ENCODE assay signal across 12 cellular contexts in the genomic region with DNA sequence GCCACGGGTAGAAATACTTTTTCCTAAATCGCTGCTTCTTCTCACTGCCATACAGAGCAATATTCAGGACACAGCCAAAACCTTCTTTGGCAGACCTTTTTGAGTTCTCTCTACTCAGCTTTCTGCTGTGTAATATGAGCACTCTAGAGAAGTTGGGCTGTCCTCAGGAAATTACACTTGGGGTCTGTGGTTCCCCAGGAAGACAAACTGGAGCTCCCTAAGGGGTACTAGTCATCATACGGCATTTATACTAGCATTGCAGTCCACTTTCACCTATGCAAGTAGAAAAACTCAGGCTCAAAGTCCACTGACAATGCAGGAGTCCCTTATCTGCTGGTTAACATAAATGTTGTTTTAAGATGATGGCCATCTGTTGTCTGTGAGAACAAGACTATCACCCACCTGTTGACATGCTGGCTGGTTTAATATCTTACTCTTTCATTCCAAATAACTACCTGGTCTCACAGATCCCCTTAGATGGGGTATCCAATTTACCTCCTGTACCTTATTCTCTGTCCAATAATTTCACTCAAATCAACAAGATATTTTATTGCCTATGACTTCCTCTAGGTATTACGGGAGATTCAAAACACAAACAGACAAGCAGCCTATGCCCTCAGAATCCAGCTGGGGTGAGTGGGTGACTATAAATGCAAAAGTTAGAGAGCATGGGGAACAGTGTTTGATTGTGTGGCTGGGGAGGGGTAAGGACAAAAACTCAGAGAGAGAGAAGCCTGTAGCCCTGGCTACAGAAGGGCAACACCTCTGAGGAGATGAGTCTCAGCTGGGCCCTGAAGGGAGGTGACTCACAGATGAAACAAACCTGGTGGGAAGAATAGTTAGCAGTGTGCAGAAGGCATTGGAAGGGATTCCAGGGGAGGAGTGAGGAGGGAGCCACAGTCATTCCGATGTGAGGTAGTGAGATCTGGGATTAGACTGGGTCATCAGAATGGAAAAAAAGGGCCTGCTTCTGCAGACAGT. TPM values are rescaled to one million over a fixed set of nuclear protein-coding genes. Genes with fewer than 3 reads are reported as not detected.
DNase-seq lines count a peak whose midpoint lies in the region; ATAC-seq, FAIRE-seq and TF ChIP-seq lines count a peak whose summit lies in the region.
"Had no signal": no experiment of that assay in that cellular context is flagged by ENCODE, and none has a peak within 500 bp of the region (broad histone marks: within the 10 kb centered on the region; RNA-seq: fewer than 3 reads in every experiment).

No MANE protein-coding gene starts in this region.

- H3K4me2 ChIP-seq in A549, result no peak overlapping the region
- peak overlapping the region; percentile 55 for H3K4me2 ChIP-seq in hepatocyte
- no peak overlapping the region for H3K4me2 ChIP-seq in H9 (ENCODE audit: insufficient read depth, insufficient read length, low read length)

- no peak overlapping the region for H3K4me3 ChIP-seq in A549
- no peak overlapping the region for H3K4me3 ChIP-seq in hepatocyte
- H3K4me3 ChIP-seq: thoracic aorta had no signal

- H4K91ac ChIP-seq in H9 (ENCODE audit: insufficient read length, low read depth, low read length), result no peak overlapping the region

- peaks cover 0 to 3% of the 10 kb centered on the region in 2 experiments; a peak in 2 of 5 replicates for H3K9me3 Mint-ChIP-seq in H9
- H3K9me3 Mint-ChIP-seq: activated T-cell treated with anti-CD3 and anti-CD28 coated beads, Interleukin-2, amount 50 U/mL, for 72 hours had no signal

- no peak overlapping the region for H2BK15ac ChIP-seq in H9 (ENCODE audit: low read depth, low read length)

- H3K23ac ChIP-seq in H9 (ENCODE audit: insufficient read length, low read depth, low read length), result no peak overlapping the region

- H3K79me1 ChIP-seq in H9 (ENCODE audit: insufficient read depth, low read depth, low read length, poor library complexity, severe bottlenecking), result no peaks in the 10 kb centered on the region

- H3K18ac ChIP-seq in H9 (ENCODE audit: insufficient read length, low read depth, low read length), result no peak overlapping the region

- TF ChIP-seq EP300 in A549 (IDR thresholded peaks at IDR 0.05), result no peak

- H3K36me3 ChIP-seq in hepatocyte (replicated peaks; ENCODE audit: insufficient read depth, low read depth), result no peaks in the 10 kb centered on the region
- H3K36me3 ChIP-seq: thoracic aorta had no signal

- H3K14ac ChIP-seq in H9 (ENCODE audit: insufficient read depth, low read length), result no peak overlapping the region

- no peak overlapping the region for H3T11ph ChIP-seq in H9 (ENCODE audit: low read length)

- H3K36me3 Mint-ChIP-seq in H9 (ENCODE audit: insufficient read depth in 1 of 3, low read depth in 3 of 3), result no peaks in the 10 kb centered on the region

- ATAC-seq in A549 (peak; percentile 51 to 71; a peak in 5 of 6 replicates), HG03571 (IDR thresholded peaks at IDR 0.05; ENCODE audit: unreplicated experiment) (no peak)

- no peak overlapping the region for H3K4me3 Mint-ChIP-seq in H9
- H3K4me3 Mint-ChIP-seq: nephron progenitor cell had no signal

- CTCF ChIA-PET in A549 (lab: Yijun Ruan, JAX), result no interaction called here

- H3K4me1 Mint-ChIP-seq in H9, result peaks cover 11 to 12% of the 10 kb centered on the region in 2 experiments

- TF ChIP-seq CTCF in A549 (IDR thresholded peaks at IDR 0.05) (no peak), hepatocyte (IDR thresholded peaks at IDR 0.05; ENCODE audit: poor library complexity) (no peak), H9 (conservative IDR thresholded peaks at IDR 0.05) (no peak)

- no peak overlapping the region for H2AK5ac ChIP-seq in H9 (ENCODE audit: insufficient read length, low read length)

- H3K27ac ChIP-seq in A549 (no peak overlapping the region), hepatocyte (no peak overlapping the region), H9 (ENCODE audit: insufficient read length, low read depth, low read length) (no peak overlapping the region)
- H3K27ac ChIP-seq: thoracic aorta had no signal

- H2BK5ac ChIP-seq in H9 (ENCODE audit: insufficient read length, low read length), result no peak overlapping the region

- no peak overlapping the region for H3K9ac ChIP-seq in H9 (ENCODE audit: extremely low read depth, insufficient read length, low read length)

- H3K4ac ChIP-seq in H9 (ENCODE audit: low read depth, low read length), result no peak overlapping the region

- POLR2A ChIA-PET in A549 (lab: Yijun Ruan, JAX), result no interaction called here

- H3K27me3 Mint-ChIP-seq in H9 (ENCODE audit: low read depth), result no peaks in the 10 kb centered on the region; the same call in 1 of the 2 replicates

- H2BK20ac ChIP-seq in H9 (ENCODE audit: low read depth, low read length, poor library complexity, severe bottlenecking), result no peak overlapping the region

- H4K20me1 ChIP-seq in hepatocyte (ENCODE audit: insufficient read depth, poor library complexity, severe bottlenecking) (no peaks in the 10 kb centered on the region), H9 (ENCODE audit: control insufficient read depth, insufficient read depth, insufficient read length) (no peaks in the 10 kb centered on the region)

- TF ChIP-seq RAD21 in A549 (conservative IDR thresholded peaks at IDR 0.05 in 1 of 2, IDR thresholded peaks at IDR 0.05 in 1 of 2), result no peak

- WGBS in A549 (ENCODE audit: missing lambda C conversion rate), result 37% methylated on average over 5 of the region's 5 CpGs
- WGBS in hepatocyte (ENCODE audit: low lambda C conversion rate, missing lambda C conversion rate), result 38% methylated on average over 5 of the region's 5 CpGs
- no CpG with 5 or more reads among the region's 5 CpGs for WGBS in H9 (ENCODE audit: extremely low coverage, insufficient read length, low lambda C conversion rate)

- no peak overlapping the region for H4K5ac ChIP-seq in H9 (ENCODE audit: insufficient read length, low read depth, low read length)

- no peaks in the 10 kb centered on the region for H3K27me3 ChIP-seq in hepatocyte
- no peaks in the 10 kb centered on the region for H3K27me3 ChIP-seq in H9 (ENCODE audit: insufficient read depth, low read length)

- no peaks in the 10 kb centered on the region for H3K23me2 ChIP-seq in H9 (ENCODE audit: insufficient read length, low read depth, low read length, poor library complexity, severe bottlenecking)

- no peak overlapping the region for H4K8ac ChIP-seq in H9 (replicated peaks; ENCODE audit: insufficient read length, low read depth, low read length)

- H2BK12ac ChIP-seq in H9 (ENCODE audit: insufficient read length, low read depth, low read length), result no peak overlapping the region

- no peak overlapping the region for H2AFZ ChIP-seq in hepatocyte
- no peak overlapping the region for H2AFZ ChIP-seq in H9 (ENCODE audit: low read length)

- no peaks in the 10 kb centered on the region for H3K79me2 ChIP-seq in hepatocyte
- H3K79me2 ChIP-seq in H9 (ENCODE audit: insufficient read depth, low read length), result no peaks in the 10 kb centered on the region

- H3K9me3 ChIP-seq in A549, result no peaks in the 10 kb centered on the region
- H3K9me3 ChIP-seq in hepatocyte (ENCODE audit: low read depth), result no peaks in the 10 kb centered on the region
- no peaks in the 10 kb centered on the region for H3K9me3 ChIP-seq in H9 (ENCODE audit: control insufficient read depth, low read depth, low read length)
- H3K9me3 ChIP-seq: thoracic aorta had no signal

- DNase-seq in A549 (ENCODE audit: low read depth in 1 of 2, low spot score in 1 of 2) (peak in 1 of 2 experiments; percentile 22), GF-D8 (lab: John Stamatoyannopoulos, UW) (peak; percentile 74), T1000 (lab: John Stamatoyannopoulos, UW) (peak; percentile 3), hepatocyte (ENCODE audit: low spot score) (peak; percentile 33), H9 (no peak), ACHN (no peak), NCI-H1105 treated with DMSO at 0.1 percent for 48 hours (lab: John Stamatoyannopoulos, UW) (no peak)
- DNase-seq: activated T-cell treated with anti-CD3 and anti-CD28 coated beads, Interleukin-2, amount 50 U/mL, for 72 hours; DMS153; nephron progenitor cell had no signal

- FAIRE-seq in A549 (lab: Jason Lieb, UNC), result no peak

- H3K9me2 ChIP-seq in hepatocyte (replicated peaks; ENCODE audit: insufficient read depth), result no peaks in the 10 kb centered on the region

- H3K56ac ChIP-seq in H9 (ENCODE audit: insufficient read length, low read depth, low read length), result no peak overlapping the region

- H3K27ac Mint-ChIP-seq in H9, result no peak overlapping the region
- H3K27ac Mint-ChIP-seq: activated T-cell treated with anti-CD3 and anti-CD28 coated beads, Interleukin-2, amount 50 U/mL, for 72 hours; nephron progenitor cell had no signal

- H2BK120ac ChIP-seq in H9 (ENCODE audit: low read depth, low read length, poor library complexity, severe bottlenecking), result no peak overlapping the region

- no peaks in the 10 kb centered on the region for H3K4me1 ChIP-seq in A549
- peaks cover 7% of the 10 kb centered on the region for H3K4me1 ChIP-seq in hepatocyte (ENCODE audit: insufficient read depth)
- no peaks in the 10 kb centered on the region for H3K4me1 ChIP-seq in H9 (ENCODE audit: insufficient read depth, low read length)

- in situ Hi-C loops in ACHN (cut with HindIII; ENCODE audit: low pct_ligation_motif_present, low pct_unique_long_range_greater_than_20kb, low sequenced_read_pairs), result no loop called here

- TF ChIP-seq POLR2A in A549 (IDR thresholded peaks at IDR 0.05; ENCODE audit: low read length), result no peak

TF ChIP-seq in A549, 52 proteins besides CTCF, POLR2A, EP300 and RAD21 (continues in another document):
- TF ChIP-seq FOXS1 (CRISPR knock-in tag; IDR thresholded peaks at IDR 0.05) (no peak), RCOR1 (IDR thresholded peaks at IDR 0.05; ENCODE audit: low read depth, low read length) (no peak)

RNA-seq across cellular contexts. Expression of gene DOCK8, which starts 10.2 kb away (rescaled TPM):
- 0.68 and 0.83 TPM in 2 replicates for polyA plus RNA-seq in A549 (2011; rRNA removed)
- polyA plus RNA-seq in A549 (2012; cell fraction: cytosol; rRNA removed), result 0.11 and 0.17 TPM in 2 replicates
- 0.12 and 0.18 TPM in 2 replicates for polyA plus RNA-seq in A549 (2012; cell fraction: nucleus; rRNA removed)
- polyA plus RNA-seq in A549 (2017; fragmentation: RNase III; extraction: RNeasy Plus Mini Kit Qiagen cat#74134 plus additional on column Dnase treatment), result 0.18 to 0.54 TPM (median 0.27 TPM) in 3 replicates
- polyA minus RNA-seq in A549 (2011; rRNA and poly(A)+ RNA removed), result 0.91 and 1.1 TPM in 2 replicates
- 5.1 and 6.6 TPM in 2 replicates for total RNA-seq in hepatocyte
- 3.0 and 6.5 TPM in 2 replicates for polyA plus RNA-seq in hepatocyte
- total RNA-seq in H9 (2021), result 1.4 and 2.3 TPM in 2 replicates

RNA-seq across cellular contexts. Expression of gene ZNG1A, which starts 46.0 kb away (rescaled TPM):
- polyA plus RNA-seq in A549 (2011; rRNA removed) (23.4 and 34.2 TPM in 2 replicates), A549 (2017; fragmentation: RNase III; extraction: RNeasy Plus Mini Kit Qiagen cat#74134 plus additional on column Dnase treatment) (42.5 to 45.1 TPM (median 43.6 TPM) in 3 replicates), hepatocyte (35.1 and 36.0 TPM in 2 replicates)
- 9.4 and 13.3 TPM in 2 replicates for polyA plus RNA-seq in A549 (2012; cell fraction: cytosol; rRNA removed)
- 4.9 and 8.3 TPM in 2 replicates for polyA plus RNA-seq in A549 (2012; cell fraction: nucleus; rRNA removed)
- 9.7 and 11.5 TPM in 2 replicates for polyA minus RNA-seq in A549 (2011; rRNA and poly(A)+ RNA removed)
- total RNA-seq in hepatocyte (39.4 and 41.6 TPM in 2 replicates), H9 (2021) (31.1 and 31.9 TPM in 2 replicates)

Comparison
In these comparisons a context has a peak if more than half of its experiments do, and no peak if none do; other contexts are left out.
1. DNase-seq: peak in GF-D8 (single experiment), T1000 (single experiment) and hepatocyte (single experiment); none in H9 (single experiment), ACHN (single experiment) and NCI-H1105 treated with DMSO at 0.1 percent for 48 hours (single experiment).